8 cellular contexts compared by ENCODE assay signal in genomic region chr1:193059282-193060225, GRCh38. TPM values are rescaled to one million over a fixed set of nuclear protein-coding genes. Genes with fewer than 3 reads are reported as not detected.
DNase-seq lines count a peak whose midpoint lies in the region; ATAC-seq and TF ChIP-seq lines count a peak whose summit lies in the region.

TSS of gene RO60 (plus strand) at chr1:193059612. CDS start at chr1:193069055, 9,443 bp downstream.
TSS of gene UCHL5 (minus strand) at chr1:193059360. CDS start at chr1:193059260, 100 bp downstream.

- ATAC-seq in HG02588 (IDR thresholded peaks at IDR 0.05; ENCODE audit: unreplicated experiment) = peak; percentile 92
- peak; percentile 95 for ATAC-seq in SK-N-SH treated with all-trans-retinoic acid at 6 μM for 48 hours

- H3K27ac Mint-ChIP-seq in activated naive CD4-positive, alpha-beta T cell treated with anti-CD3 and anti-CD28 coated beads, Interleukin-2, amount 50 U/mL, for 24 hours = peak within 1 kb of the TSS; percentile 100

- DNase-seq in NCI-H1092 (lab: John Stamatoyannopoulos, UW) (peak; percentile 99), globus pallidus (ENCODE audit: low spot score) (peak; percentile 97), occipital lobe (lab: John Stamatoyannopoulos, UW) (peak; percentile 97)

- H3K27me3 Mint-ChIP-seq in activated naive CD4-positive, alpha-beta T cell treated with anti-CD3 and anti-CD28 coated beads, Interleukin-2, amount 50 U/mL, for 24 hours = no peaks in the 10 kb centered on the region

- H3K9me3 Mint-ChIP-seq in activated naive CD4-positive, alpha-beta T cell treated with anti-CD3 and anti-CD28 coated beads, Interleukin-2, amount 50 U/mL, for 24 hours = no peaks in the 10 kb centered on the region

- H3K4me3 Mint-ChIP-seq in activated naive CD4-positive, alpha-beta T cell treated with anti-CD3 and anti-CD28 coated beads, Interleukin-2, amount 50 U/mL, for 24 hours = peak within 1 kb of the TSS; percentile 99

- peaks cover 11% of the 10 kb centered on the region for H3K36me3 Mint-ChIP-seq in activated naive CD4-positive, alpha-beta T cell treated with anti-CD3 and anti-CD28 coated beads, Interleukin-2, amount 50 U/mL, for 24 hours

- peak within 1 kb of the TSS; percentile 87 for H3K27ac ChIP-seq in temporal lobe (ENCODE audit: low read depth, low read length)

- H3K4me3 ChIP-seq in GM08714 (ENCODE audit: low read length) = peak within 1 kb of the TSS; percentile 81

- H3K4me1 Mint-ChIP-seq in activated naive CD4-positive, alpha-beta T cell treated with anti-CD3 and anti-CD28 coated beads, Interleukin-2, amount 50 U/mL, for 24 hours = peaks cover 70% of the 10 kb centered on the region

TF ChIP-seq in SK-N-SH treated with all-trans-retinoic acid at 6 μM for 48 hours, 23 proteins besides CTCF, POLR2A, EP300 and RAD21:
- 0 out of 2 replicates have a peak, but pooled peaks have one; percentile 50 for TF ChIP-seq ZC3H10 (CRISPR knock-in tag; IDR thresholded peaks at IDR 0.05)
- no peak for TF ChIP-seq CSRNP3 (CRISPR knock-in tag; IDR thresholded peaks at IDR 0.05)
- no peak for TF ChIP-seq TCF4 (CRISPR knock-in tag; IDR thresholded peaks at IDR 0.05; ENCODE audit: borderline replicate concordance)
- TF ChIP-seq ZFP3 (CRISPR knock-in tag; IDR thresholded peaks at IDR 0.05) = 0 out of 2 replicates have a peak, but pooled peaks have one; percentile 8
- TF ChIP-seq ZNF565 (CRISPR knock-in tag; conservative IDR thresholded peaks at IDR 0.05; ENCODE audit: low read depth) = no peak
- no peak for TF ChIP-seq ZNF8 (CRISPR knock-in tag; IDR thresholded peaks at IDR 0.05)
- TF ChIP-seq TOX (CRISPR knock-in tag; IDR thresholded peaks at IDR 0.05; ENCODE audit: borderline replicate concordance) = no peak; the same call in 1 of the 2 replicates
- no peak for TF ChIP-seq ZNF70 (CRISPR knock-in tag; IDR thresholded peaks at IDR 0.05)
- TF ChIP-seq PATZ1 (CRISPR knock-in tag; IDR thresholded peaks at IDR 0.05; ENCODE audit: borderline replicate concordance) = no peak
- TF ChIP-seq PPARA (CRISPR knock-in tag; IDR thresholded peaks at IDR 0.05; ENCODE audit: borderline replicate concordance) = no peak

RNA-seq across cellular contexts. Expression of gene RO60, which starts in this region (rescaled TPM):
- total RNA-seq in occipital lobe (448 TPM), temporal lobe (215 TPM)

RNA-seq across cellular contexts. Expression of gene UCHL5, which starts in this region (rescaled TPM):
- total RNA-seq in occipital lobe = 53.0 TPM
- total RNA-seq in temporal lobe = 43.5 TPM

Comparison
In these comparisons a context has a peak if more than half of its experiments do, and no peak if none do; other contexts are left out.
1. Peak in every context shown above with its lines: DNase-seq, ATAC-seq, H3K4me3 ChIP-seq and H3K27ac ChIP-seq.